Comparison of ENCODE assay signal across 13 cellular contexts in the genomic region with DNA sequence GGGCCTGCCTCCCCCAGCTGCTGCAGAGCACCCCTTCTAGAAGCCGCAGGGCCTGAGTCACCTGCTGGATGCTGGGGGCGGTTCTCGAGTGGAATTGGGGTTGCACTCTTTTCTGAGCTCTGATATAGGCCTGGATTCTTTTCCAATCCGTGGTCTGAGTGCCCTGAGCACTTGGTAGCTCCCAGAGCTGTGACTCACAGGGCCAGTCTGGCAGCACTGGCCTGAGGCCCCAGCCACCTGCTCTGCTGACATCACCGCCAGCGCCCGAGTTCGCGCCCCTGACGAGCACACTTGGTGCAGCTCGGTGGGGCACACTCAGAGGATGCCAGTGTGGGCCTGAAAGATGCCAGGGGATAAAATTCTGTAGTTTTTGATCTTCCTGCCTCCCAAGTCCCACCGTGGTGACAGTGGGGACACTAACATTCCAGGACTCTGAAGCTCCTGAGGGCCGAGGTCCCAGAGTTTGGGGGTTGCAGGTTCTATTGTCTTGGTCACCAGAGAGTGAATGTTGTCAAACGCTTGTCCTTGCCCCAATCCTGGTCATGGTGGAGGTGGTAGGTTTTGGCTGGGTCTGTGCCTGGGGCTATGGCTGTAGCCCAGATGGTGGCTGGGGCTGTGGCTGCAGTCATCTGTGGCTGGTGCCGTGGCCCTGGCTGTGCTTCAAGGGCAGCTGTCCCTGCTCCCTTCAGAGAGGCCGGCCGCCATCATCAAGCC.
DNase-seq lines count a peak whose midpoint lies in the region; ATAC-seq and TF ChIP-seq lines count a peak whose summit lies in the region.
"Had no signal": no experiment of that assay in that cellular context is flagged by ENCODE, and none has a peak within 500 bp of the region (broad histone marks: within the 10 kb centered on the region; RNA-seq: fewer than 3 reads in every experiment).

No MANE protein-coding gene starts in this region.

- H3K4me3 ChIP-seq in MG63: no peak overlapping the region
- no peak overlapping the region for H3K4me3 ChIP-seq in fibroblast of mammary gland (ENCODE audit: control insufficient read depth, low read depth, low read length)
- no peak overlapping the region for H3K4me3 ChIP-seq in neuronal stem cell (ENCODE audit: low read length in 2 of 2)

- peaks cover 4% of the 10 kb centered on the region for H3K79me1 ChIP-seq in neuronal stem cell (ENCODE audit: low read depth, low read length)

- no peak overlapping the region for H2BK15ac ChIP-seq in neuronal stem cell (ENCODE audit: low read length)

- no peak overlapping the region for H2BK5ac ChIP-seq in neuronal stem cell (ENCODE audit: low read length)

- no peak overlapping the region for H3K9ac ChIP-seq in neuronal stem cell (ENCODE audit: low read depth, low read length, poor library complexity)

- H3K36me3 ChIP-seq in MG63 (no peaks in the 10 kb centered on the region), neuronal stem cell (replicated peaks in 1 of 2; ENCODE audit: control insufficient read depth in 2 of 2, insufficient read depth in 2 of 2, low read length in 2 of 2) (peaks cover 0 to 44% of the 10 kb centered on the region in 2 donors)

- H2AK5ac ChIP-seq in neuronal stem cell (ENCODE audit: low read depth, low read length): no peak overlapping the region

- H4K91ac ChIP-seq in neuronal stem cell (ENCODE audit: low read depth, low read length, poor library complexity): no peak overlapping the region

- no peaks in the 10 kb centered on the region for H3K4me1 ChIP-seq in neuronal stem cell (ENCODE audit: control insufficient read depth in 2 of 2, insufficient read depth in 1 of 2, low read depth in 1 of 2, low read length in 2 of 2)

- H4K8ac ChIP-seq in neuronal stem cell (ENCODE audit: low read depth, low read length): no peak overlapping the region

- H3K27me3 ChIP-seq in MG63 (no peaks in the 10 kb centered on the region), neuronal stem cell (ENCODE audit: control insufficient read depth in 3 of 3, insufficient read depth in 3 of 3, low read depth in 1 of 3, low read length in 3 of 3) (no peaks in the 10 kb centered on the region)

- no peak overlapping the region for H2BK12ac ChIP-seq in neuronal stem cell (ENCODE audit: low read length)

- H3K4me2 ChIP-seq in neuronal stem cell (ENCODE audit: insufficient read depth, low read length, poor library complexity, severe bottlenecking): no peak overlapping the region

- peak overlapping the region; percentile 65 for H3K23ac ChIP-seq in neuronal stem cell (ENCODE audit: low read depth, low read length, poor library complexity)

- no peak for TF ChIP-seq CTCF in fibroblast of mammary gland (conservative IDR thresholded peaks at IDR 0.05; ENCODE audit: control insufficient read depth, insufficient read depth, low read depth, low read length)

- H3K9me3 ChIP-seq in MG63 (no peaks in the 10 kb centered on the region), neuronal stem cell (replicated peaks in 1 of 2; ENCODE audit: control insufficient read depth in 2 of 2, insufficient read depth in 1 of 2, low read depth in 1 of 2, low read length in 2 of 2) (no peaks in the 10 kb centered on the region)

- DNase-seq in COLO668 (lab: John Stamatoyannopoulos, UW; ENCODE audit: unreplicated experiment): peak; percentile 13
- peak; percentile 47 for DNase-seq in MG63
- DNase-seq in fibroblast of mammary gland (ENCODE audit: low read depth): peak; percentile 9
- DNase-seq in neuronal stem cell (ENCODE audit: low spot score): no peak
- no peak for DNase-seq in NOMO-1 (lab: John Stamatoyannopoulos, UW; ENCODE audit: unreplicated experiment in 2 of 2)
- no peak for DNase-seq in stimulated activated CD4-positive, alpha-beta T cell treated with anti-CD3 and anti-CD28 coated beads, Interleukin-1b, Interleukin-23, amount 100 ng/mL, for 48 hours
- DNase-seq: activated naive CD4-positive, alpha-beta T cell; DMS79 treated with DMSO at 0.1 percent for 48 hours; hypothalamus; NCI-H1092 had no signal

- no peak overlapping the region for H3K14ac ChIP-seq in neuronal stem cell (ENCODE audit: low read length)

- ATAC-seq in HG03457 (IDR thresholded peaks at IDR 0.05; ENCODE audit: unreplicated experiment) (no peak), HG03025 (IDR thresholded peaks at IDR 0.05; ENCODE audit: low FRiP score, unreplicated experiment) (no peak)
- ATAC-seq: Panc1 had no signal

- H3K18ac ChIP-seq in neuronal stem cell (ENCODE audit: low read length): no peak overlapping the region

- H2AFZ ChIP-seq in neuronal stem cell (ENCODE audit: low read length): no peak overlapping the region

- H3K27ac ChIP-seq in neuronal stem cell (replicated peaks; ENCODE audit: low read length): no peak overlapping the region

- H3K4ac ChIP-seq in neuronal stem cell (ENCODE audit: low read length): no peak overlapping the region

- no peak overlapping the region for H2BK120ac ChIP-seq in neuronal stem cell (ENCODE audit: low read depth, low read length)

- WGBS in neuronal stem cell (ENCODE audit: extremely low coverage in 2 of 2, insufficient read length in 2 of 2, insufficient replicate concordance in 1 of 2), 2 donors: no CpG with 5 or more reads among the region's 17 CpGs

Comparison
In these comparisons a context has a peak if more than half of its experiments do, and no peak if none do; other contexts are left out.
1. DNase-seq: peak in COLO668 (single experiment), MG63 (single experiment) and fibroblast of mammary gland (single experiment); none in neuronal stem cell (single experiment), NOMO-1 (0 of 2) and stimulated activated CD4-positive, alpha-beta T cell treated with anti-CD3 and anti-CD28 coated beads, Interleukin-1b, Interleukin-23, amount 100 ng/mL, for 48 hours (single experiment).